ENCODE assay signal across 23 cellular contexts in genomic region chr11:131762346-131763110, GRCh38.
DNase-seq lines count a peak whose midpoint lies in the region; ATAC-seq and TF ChIP-seq lines count a peak whose summit lies in the region.
"Had no signal": no experiment of that assay in that cellular context is flagged by ENCODE, and none has a peak within 500 bp of the region (broad histone marks: within the 10 kb centered on the region; RNA-seq: fewer than 3 reads in every experiment).

No MANE protein-coding gene starts in this region.

- H3K27ac ChIP-seq in WERI-Rb-1, result no peak overlapping the region
- H3K27ac ChIP-seq: SJSA1, transverse colon had no signal

- no peak for DNase-seq in HFFc6
- peak; percentile 97 for DNase-seq in cerebellar cortex (ENCODE audit: low spot score)
- peak in 40 of 51 donors; percentile 11 to 86 (median 56) for DNase-seq in hypothalamus (lab: John Stamatoyannopoulos, UW)
- DNase-seq in posterior cingulate gyrus, result peak; percentile 41 to 95 (median 72)
- DNase-seq in ureter (ENCODE audit: low spot score), result no peak
- DNase-seq in WERI-Rb-1, result no peak
- DNase-seq in NCI-H146 treated with DMSO at 0.1 percent for 48 hours (lab: John Stamatoyannopoulos, UW; ENCODE audit: unreplicated experiment), result no peak
- DNase-seq: ACHN; activated CD4-positive, CD25-positive, alpha-beta regulatory T cell; activated T-cell treated with anti-CD3 and anti-CD28 coated beads, Interleukin-2, amount 50 U/mL, for 24 hours; BE2C; CD8-positive, alpha-beta memory T cell; effector CD8-positive, alpha-beta T cell; Kasumi-1; left ventricle myocardium superior; NCI-H1436; NCI-H446 treated with DMSO at 0.1 percent for 48 hours; stimulated activated CD4-positive, alpha-beta T cell treated with anti-CD3 and anti-CD28 coated beads, Interleukin-15, amount 100 ng/mL, for 24 hours; stimulated activated CD4-positive, alpha-beta T cell treated with anti-CD3 and anti-CD28 coated beads, Interleukin-4, amount 100 ng/mL, for 4 hours; T-helper 1 cell; transverse colon had no signal

- intact Hi-C loops in posterior cingulate gyrus (cut with DNase I), result no loop called here

- no peak overlapping the region for H3K27ac Mint-ChIP-seq in HFFc6
- H3K27ac Mint-ChIP-seq: activated T-cell treated with anti-CD3 and anti-CD28 coated beads, Interleukin-2, amount 50 U/mL, for 24 hours; CD8-positive, alpha-beta memory T cell had no signal

- no peaks in the 10 kb centered on the region for H3K27me3 ChIP-seq in WERI-Rb-1 (ENCODE audit: insufficient read depth, low read depth, severe bottlenecking)
- H3K27me3 ChIP-seq: BE2C, SJSA1, transverse colon had no signal

- TF ChIP-seq CTCF in HFFc6 (IDR thresholded peaks at IDR 0.05), result 0 out of 2 replicates have a peak, but pooled peaks have one; percentile 1
- no peak for TF ChIP-seq CTCF in WERI-Rb-1 (IDR thresholded peaks at IDR 0.05; ENCODE audit: low read depth, low read length)

- H3K9me3 ChIP-seq in WERI-Rb-1 (ENCODE audit: severe bottlenecking), result no peaks in the 10 kb centered on the region
- H3K9me3 ChIP-seq: SJSA1, transverse colon had no signal

- no peak overlapping the region for H3K4me3 Mint-ChIP-seq in HFFc6
- H3K4me3 Mint-ChIP-seq: activated T-cell treated with anti-CD3 and anti-CD28 coated beads, Interleukin-2, amount 50 U/mL, for 24 hours; CD8-positive, alpha-beta memory T cell had no signal

- H3K4me1 Mint-ChIP-seq in HFFc6 (ENCODE audit: low read depth), result peaks cover 48% of the 10 kb centered on the region
- H3K4me1 Mint-ChIP-seq: CD8-positive, alpha-beta memory T cell had no signal

- peaks cover 1% of the 10 kb centered on the region; the same call in 1 of the 2 replicates for H3K27me3 Mint-ChIP-seq in HFFc6 (ENCODE audit: insufficient read depth)
- H3K27me3 Mint-ChIP-seq: activated T-cell treated with anti-CD3 and anti-CD28 coated beads, Interleukin-2, amount 50 U/mL, for 24 hours had no signal

- H3K36me3 ChIP-seq in WERI-Rb-1, result no peaks in the 10 kb centered on the region
- H3K36me3 ChIP-seq: BE2C, SJSA1, transverse colon had no signal

- no peak for ATAC-seq in HG02840 (IDR thresholded peaks at IDR 0.05; ENCODE audit: low FRiP score, unreplicated experiment)
- ATAC-seq: left ventricle myocardium superior had no signal

- H3K36me3 Mint-ChIP-seq in HFFc6 (ENCODE audit: low read depth), result peaks cover 2% of the 10 kb centered on the region
- H3K36me3 Mint-ChIP-seq: CD8-positive, alpha-beta memory T cell had no signal

- no peak overlapping the region for H3K4me3 ChIP-seq in WERI-Rb-1 (ENCODE audit: low read depth, low read length)
- H3K4me3 ChIP-seq: SJSA1, transverse colon had no signal

- H3K9me3 Mint-ChIP-seq in HFFc6, result no peaks in the 10 kb centered on the region

Comparison
In these comparisons a context has a peak if more than half of its experiments do, and no peak if none do; other contexts are left out.
1. DNase-seq: peak in cerebellar cortex (single experiment), hypothalamus (40 of 51) and posterior cingulate gyrus (10 of 10); none in HFFc6 (single experiment), ureter (single experiment), WERI-Rb-1 (single experiment) and NCI-H146 treated with DMSO at 0.1 percent for 48 hours (single experiment).